Comparison of ENCODE assay signal across 8 cellular contexts in the genomic region with DNA sequence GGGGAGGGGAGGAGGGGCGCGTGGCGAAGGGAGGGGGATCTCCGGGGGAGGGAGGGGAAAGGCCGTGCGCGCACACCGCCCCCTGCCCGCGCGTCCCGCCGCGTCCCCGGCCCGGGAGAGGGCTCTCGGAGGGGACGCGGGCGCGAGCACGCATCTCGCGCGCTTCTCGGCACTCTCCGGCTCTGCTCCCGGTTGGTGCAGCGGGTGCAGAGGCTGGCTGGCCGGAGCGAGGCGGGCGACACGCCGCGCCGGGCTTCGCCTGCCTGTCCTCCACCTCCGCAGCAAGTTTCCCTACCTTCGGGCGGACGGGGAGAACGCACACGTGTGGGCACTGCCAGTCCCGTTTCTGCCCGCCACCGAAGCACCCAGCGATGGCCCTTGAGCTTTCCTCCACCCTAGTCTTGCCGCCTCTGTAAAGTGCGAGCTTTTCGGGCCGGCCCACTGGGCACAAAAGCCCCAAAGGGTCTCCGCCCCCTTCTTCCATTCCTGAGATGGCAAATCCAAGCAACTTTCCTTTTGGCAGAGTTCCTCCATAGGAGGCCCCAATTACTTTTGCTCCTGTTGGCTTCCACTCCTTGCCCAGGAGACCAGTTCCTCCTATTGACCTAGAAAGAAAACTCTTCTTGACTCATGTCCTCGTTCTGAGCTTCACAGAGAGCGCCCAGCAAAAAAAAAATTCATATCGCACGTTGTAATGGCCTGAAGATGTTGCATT. TPM values are rescaled to one million over a fixed set of nuclear protein-coding genes. Genes with fewer than 3 reads are reported as not detected.
A peak's percentile ranks its signal among the peaks of the same experiment; 100 is the strongest.
DNase-seq lines count a peak whose midpoint lies in the region; ATAC-seq and TF ChIP-seq lines count a peak whose summit lies in the region.

No MANE protein-coding gene starts in this region.

- peak; percentile 87 for DNase-seq in Daoy (ENCODE audit: low read depth)
- DNase-seq in IMR-90, result peak; percentile 71
- DNase-seq in head of caudate nucleus, result peak; percentile 22 to 92 (median 82)
- DNase-seq in osteocyte (ENCODE audit: extremely low spot score, unreplicated experiment), result peak; percentile 92
- DNase-seq in upper lobe of left lung, result peak; percentile 83 to 95

- TF ChIP-seq POLR2A in IMR-90 (IDR thresholded peaks at IDR 0.05; ENCODE audit: low read depth, low read length) (no peak; the same call in 1 of the 2 replicates), Raji (IDR thresholded peaks at IDR 0.05; ENCODE audit: insufficient read depth, low read depth, low read length) (peak; percentile 79), upper lobe of left lung (IDR thresholded peaks at IDR 0.05) (no peak)

- peak overlapping the region; percentile 94 for H3K27ac Mint-ChIP-seq in activated naive CD8-positive, alpha-beta T cell
- H3K27ac Mint-ChIP-seq in osteocyte (ENCODE audit: unreplicated experiment), result peak overlapping the region; percentile 85

- peak overlapping the region; percentile 28 for H4K5ac ChIP-seq in IMR-90 (ENCODE audit: low read depth, low read length)

- H2BK5ac ChIP-seq in IMR-90 (ENCODE audit: low read depth, low read length, poor library complexity, severe bottlenecking), result peak overlapping the region; percentile 93

- dilution Hi-C loops in IMR-90 (cut with HindIII; ENCODE audit: low sequenced_read_pairs, unreplicated experiment), result no loop called here

- peak overlapping the region; percentile 75 for H3K4me3 ChIP-seq in IMR-90 (ENCODE audit: insufficient read depth, low read depth, low read length)
- H3K4me3 ChIP-seq in upper lobe of left lung, result peak overlapping the region; percentile 67 to 87 (median 81)

- H3K9me3 Mint-ChIP-seq in activated naive CD8-positive, alpha-beta T cell (ENCODE audit: low read depth), result no peaks in the 10 kb centered on the region
- no peaks in the 10 kb centered on the region for H3K9me3 Mint-ChIP-seq in osteocyte (ENCODE audit: unreplicated experiment)

- H2BK15ac ChIP-seq in IMR-90 (ENCODE audit: low read depth, low read length), result no peak overlapping the region

- H3K27me3 ChIP-seq in IMR-90 (ENCODE audit: control insufficient read depth, insufficient read depth, low read length) (no peaks in the 10 kb centered on the region), upper lobe of left lung (no peaks in the 10 kb centered on the region)

- peak overlapping the region; percentile 60 for H3K56ac ChIP-seq in IMR-90 (ENCODE audit: extremely low read depth, insufficient read depth, low read length)

- peaks cover 8% of the 10 kb centered on the region for H3K36me3 Mint-ChIP-seq in activated naive CD8-positive, alpha-beta T cell
- H3K36me3 Mint-ChIP-seq in osteocyte (ENCODE audit: unreplicated experiment), result peaks cover 29% of the 10 kb centered on the region

- H4K20me1 ChIP-seq in IMR-90 (ENCODE audit: insufficient read depth, low read length), result peaks cover 21% of the 10 kb centered on the region; the same call in 1 of the 2 replicates

- peaks cover 34 to 63% of the 10 kb centered on the region in 2 experiments for H3K79me1 ChIP-seq in IMR-90 (ENCODE audit: low read depth in 1 of 2, low read length in 2 of 2)

- H3K9me1 ChIP-seq in IMR-90 (ENCODE audit: insufficient read depth, low read length), result peaks cover 12% of the 10 kb centered on the region

- peak overlapping the region; percentile 75 for H2AK9ac ChIP-seq in IMR-90 (replicated peaks; ENCODE audit: low read depth, low read length, poor library complexity)

- H3K4ac ChIP-seq in IMR-90 (ENCODE audit: low read depth, low read length), result peak overlapping the region; percentile 81

- H3K36me3 ChIP-seq in IMR-90 (ENCODE audit: control insufficient read depth, insufficient read depth, low read length) (peaks cover 26% of the 10 kb centered on the region), upper lobe of left lung (peaks cover 21 to 41% (median 27%) of the 10 kb centered on the region in 4 donors)

- H4K91ac ChIP-seq in IMR-90 (ENCODE audit: insufficient read depth, low read depth, low read length), result peak overlapping the region; percentile 45

- no peak overlapping the region for H2BK120ac ChIP-seq in IMR-90 (ENCODE audit: low read depth, low read length)

- POLR2A ChIA-PET in IMR-90 (lab: Charles Lee; ENCODE audit: unreplicated experiment), result interaction anchor here (0.7 to 1.3 kb wide), 4 partner anchors 21 to 1878 kb away, joined by 3 to 4 read pairs (median 3); a partner anchor contains a TSS

- H3K27ac ChIP-seq in IMR-90 (ENCODE audit: insufficient read depth, low read length), result peak overlapping the region; percentile 87
- peak overlapping the region; percentile 93 to 98 (median 96) for H3K27ac ChIP-seq in upper lobe of left lung

- TF ChIP-seq EP300 in upper lobe of left lung (IDR thresholded peaks at IDR 0.05), result no peak

- no peaks in the 10 kb centered on the region for H3K9me3 ChIP-seq in IMR-90 (ENCODE audit: control insufficient read depth, insufficient read depth, low read length)
- H3K9me3 ChIP-seq in upper lobe of left lung, result no peaks in the 10 kb centered on the region

- peak overlapping the region; percentile 97 for H3K4me3 Mint-ChIP-seq in activated naive CD8-positive, alpha-beta T cell
- peak overlapping the region; percentile 89 for H3K4me3 Mint-ChIP-seq in osteocyte (ENCODE audit: unreplicated experiment)

- H3K4me2 ChIP-seq in IMR-90 (ENCODE audit: low read depth, low read length), result peak overlapping the region; percentile 94

- intact Hi-C loops in IMR-90 (cut with micrococcal nuclease), result loop anchor here (2.0 kb wide), 2 partner anchors 82 to 102 kb away; a partner anchor contains a TSS
- intact Hi-C loops in head of caudate nucleus (cut with DNase I), result loop anchor here (5.0 kb wide), 1 partner anchor 134 kb away; no protein-coding TSS in a partner anchor

- 0 out of 2 replicates have a peak, but pooled peaks have one; percentile 1 for TF ChIP-seq CTCF in IMR-90 (conservative IDR thresholded peaks at IDR 0.05; ENCODE audit: low read depth, low read length)
- no peak for TF ChIP-seq CTCF in osteocyte (IDR thresholded peaks at IDR 0.05)
- TF ChIP-seq CTCF in upper lobe of left lung (IDR thresholded peaks at IDR 0.05), result no peak

- peak overlapping the region; percentile 76 for H3K9ac ChIP-seq in IMR-90 (ENCODE audit: low read depth, low read length)

- H3K27me3 Mint-ChIP-seq in activated naive CD8-positive, alpha-beta T cell, result no peaks in the 10 kb centered on the region
- H3K27me3 Mint-ChIP-seq in osteocyte (ENCODE audit: unreplicated experiment), result no peaks in the 10 kb centered on the region

- H2AK5ac ChIP-seq in IMR-90 (ENCODE audit: low read depth, low read length), result peak overlapping the region; percentile 64

- peaks cover 53% of the 10 kb centered on the region for H3K4me1 Mint-ChIP-seq in activated naive CD8-positive, alpha-beta T cell (ENCODE audit: low read depth)
- H3K4me1 Mint-ChIP-seq in osteocyte (ENCODE audit: unreplicated experiment), result peaks cover 34% of the 10 kb centered on the region

- no TSS peak for BruUV-seq in IMR-90 (replicated peaks; lab: Mats Ljungman, UMichigan)

- peak overlapping the region; percentile 78; the same call in 1 of the 2 replicates for H3K18ac ChIP-seq in IMR-90 (ENCODE audit: low read depth, low read length)

- TF ChIP-seq RAD21 in IMR-90 (IDR thresholded peaks at IDR 0.05; ENCODE audit: low read length), result no peak

- H3K23ac ChIP-seq in IMR-90 (ENCODE audit: low read depth, low read length), result peak overlapping the region; percentile 86

- peaks cover 17% of the 10 kb centered on the region for H3K4me1 ChIP-seq in IMR-90 (ENCODE audit: control insufficient read depth, insufficient read depth, low read length)
- H3K4me1 ChIP-seq in upper lobe of left lung, result peaks cover 34 to 41% (median 38%) of the 10 kb centered on the region in 4 donors

- H2AFZ ChIP-seq in IMR-90 (replicated peaks; ENCODE audit: low read length, poor library complexity), result peak overlapping the region; percentile 99

- in situ Hi-C loops in IMR-90 (cut with MboI; ENCODE audit: low sequenced_read_pairs), result no loop called here

- ATAC-seq in GM21619 (IDR thresholded peaks at IDR 0.05; ENCODE audit: unreplicated experiment) (peak; percentile 45), IMR-90 (ENCODE audit: low read depth) (peak; percentile 69), upper lobe of left lung (ENCODE audit: low FRiP score in 2 of 2) (peak; percentile 85 to 88)

- peak overlapping the region; percentile 82 for H3K14ac ChIP-seq in IMR-90 (replicated peaks; ENCODE audit: low read depth, low read length)

- CTCF ChIA-PET in IMR-90 (lab: Yijun Ruan, JAX), result interaction anchor here (0.6 to 2.3 kb wide), 3 partner anchors 16 to 1188 kb away, joined by 3 to 10 read pairs (median 3); a partner anchor contains a TSS

- peak overlapping the region; percentile 7 to 53 for H4K8ac ChIP-seq in IMR-90 (ENCODE audit: low read depth in 2 of 2, low read length in 2 of 2)

- WGBS in IMR-90 (ENCODE audit: extremely low coverage in 2 of 2, insufficient read length in 1 of 2), 2 experiments, result 1% methylated on average over 31 of the region's 57 CpGs; no CpG with 5 or more reads in 1 of the 2 experiments
- WGBS in upper lobe of left lung, 2 donors, result 5 to 11% methylated on average over 9 to 10 of the region's 57 CpGs

- H2BK20ac ChIP-seq in IMR-90 (ENCODE audit: low read depth, low read length), result no peak overlapping the region

RNA-seq across cellular contexts. Expression of a gene that starts 0.4 kb away (rescaled TPM):
- 4.7 and 11.0 TPM in 2 replicates for total RNA-seq in Daoy (2014; rRNA removed; shearing (Covaris generic))
- total RNA-seq in IMR-90 (2012; rRNA removed) (5.0 and 5.4 TPM in 2 replicates), osteocyte (45.0 and 47.0 TPM in 2 replicates), upper lobe of left lung (100 to 1,000 TPM in 1 of 6 donors, 10 to 100 TPM in 5; 19.8 to 164 (median 28.6) TPM)
- 39.8 and 45.6 TPM in 2 replicates for polyA plus RNA-seq in IMR-90 (2012; rRNA removed)
- 8.8 and 9.9 TPM in 2 replicates for polyA plus RNA-seq in IMR-90 (2012; cell fraction: cytosol; rRNA removed)
- 572 and 670 TPM in 2 replicates for polyA plus RNA-seq in IMR-90 (2012; cell fraction: nucleus; rRNA removed; ENCODE audit: low replicate concordance)

RNA-seq across cellular contexts. Expression of a gene that starts 0.6 kb away (rescaled TPM):
- 10.9 and 12.0 TPM in 2 replicates for total RNA-seq in Daoy (2014; rRNA removed; shearing (Covaris generic))
- total RNA-seq in IMR-90 (2012; rRNA removed) (11.7 and 13.1 TPM in 2 replicates), osteocyte (39.6 and 55.4 TPM in 2 replicates), upper lobe of left lung (10 to 100 TPM in 5 of 6 donors, 1 to 10 TPM in 1; 9.6 to 52.4 (median 24.0) TPM)
- polyA plus RNA-seq in IMR-90 (2012; rRNA removed), result 7.0 and 14.0 TPM in 2 replicates
- 3.0 and 3.9 TPM in 2 replicates for polyA plus RNA-seq in IMR-90 (2012; cell fraction: cytosol; rRNA removed)
- 13.8 and 55.4 TPM in 2 replicates for polyA plus RNA-seq in IMR-90 (2012; cell fraction: nucleus; rRNA removed; ENCODE audit: low replicate concordance)

RNA-seq across cellular contexts. Expression of a gene that starts 26.0 kb away (rescaled TPM):
- total RNA-seq in Daoy (2014; rRNA removed; shearing (Covaris generic)), result 0.03 and 0.34 TPM in 2 replicates
- total RNA-seq in IMR-90 (2012; rRNA removed), result under 0.01 and 0.18 TPM in 2 replicates
- polyA plus RNA-seq in IMR-90 (2012; rRNA removed), result 0.44 and 0.60 TPM in 2 replicates
- 0.11 and 0.23 TPM in 2 replicates for polyA plus RNA-seq in IMR-90 (2012; cell fraction: cytosol; rRNA removed)
- polyA plus RNA-seq in IMR-90 (2012; cell fraction: nucleus; rRNA removed; ENCODE audit: low replicate concordance), result 2.5 and 4.3 TPM in 2 replicates
- 0.83 TPM in 1 of 2 replicates, not detected in the other for total RNA-seq in osteocyte
- 10 to 100 TPM in 1 of 6 donors, 1 to 10 TPM in 5; 3.1 to 12.9 (median 4.7) TPM for total RNA-seq in upper lobe of left lung

RNA-seq across cellular contexts. Expression of a gene that starts 50.9 kb away (rescaled TPM):
- 3.5 and 6.2 TPM in 2 replicates for total RNA-seq in Daoy (2014; rRNA removed; shearing (Covaris generic))
- total RNA-seq in IMR-90 (2012; rRNA removed) (7.5 and 7.9 TPM in 2 replicates), osteocyte (31.6 and 34.9 TPM in 2 replicates), upper lobe of left lung (10 to 100 TPM; 21.2 to 43.0 (median 32.1) TPM)
- polyA plus RNA-seq in IMR-90 (2012; rRNA removed), result 28.6 and 30.9 TPM in 2 replicates
- 19.9 and 30.7 TPM in 2 replicates for polyA plus RNA-seq in IMR-90 (2012; cell fraction: cytosol; rRNA removed)
- 50.8 and 62.0 TPM in 2 replicates for polyA plus RNA-seq in IMR-90 (2012; cell fraction: nucleus; rRNA removed; ENCODE audit: low replicate concordance)

Comparison
In these comparisons a context has a peak if more than half of its experiments do, and no peak if none do; other contexts are left out.
1. Peak in every context shown above with its lines: DNase-seq, ATAC-seq, H3K4me3 ChIP-seq and H3K27ac ChIP-seq.